Comparison of ENCODE assay signal across 7 cellular contexts in genomic region chr20:48307277-48307676, GRCh38.
"Had no signal": no experiment of that assay in that cellular context is flagged by ENCODE, and none has a peak within 500 bp of the region (broad histone marks: within the 10 kb centered on the region; RNA-seq: fewer than 3 reads in every experiment).

No MANE protein-coding gene starts in this region.

- H3K4me2 ChIP-seq: KMS-11 had no signal

- DNase-seq: IMR-90, KBM-7, KG1 had no signal

- H3K27ac ChIP-seq: HL-60, KMS-11 had no signal

- H3K9ac ChIP-seq: KMS-11 had no signal

- ATAC-seq: HepG2, K562 had no signal

- H3K4me3 ChIP-seq: K562 had no signal

- FAIRE-seq: HepG2, K562 had no signal
